In genomic region chr3:184388164-184388935, GRCh38 we compare ENCODE assay signal across 34 cellular contexts. TPM values are rescaled to one million over a fixed set of nuclear protein-coding genes. Genes with fewer than 3 reads are reported as not detected.
"Had no signal": no experiment of that assay in that cellular context is flagged by ENCODE, and none has a peak within 500 bp of the region (broad histone marks: within the 10 kb centered on the region; RNA-seq: fewer than 3 reads in every experiment).

No MANE protein-coding gene starts in this region.

- H3K4me1 ChIP-seq: SJCRH30 had no signal

- H3K9me3 Mint-ChIP-seq: activated CD4-positive, alpha-beta T cell treated with anti-CD3 and anti-CD28 coated beads, Interleukin-2, amount 10 ng/mL, durations not matched to agents 7 days and 5 days; activated naive CD8-positive, alpha-beta T cell treated with anti-CD3 and anti-CD28 coated beads for 36 hours had no signal

- ATAC-seq: activated CD4-positive, CD25-positive, alpha-beta regulatory T cell treated with anti-CD3 and anti-CD28 coated beads, Interleukin-2, amount 50 U/mL, for 24 hours; activated CD8-positive, alpha-beta memory T cell treated with anti-CD3 and anti-CD28 coated beads, Interleukin-2, amount 10 ng/mL, durations not matched to agents 7 days and 5 days; Panc1 had no signal

- DNase-seq: activated CD4-positive, alpha-beta T cell treated with anti-CD3 and anti-CD28 coated beads for 36 hours; activated CD4-positive, alpha-beta T cell treated with anti-CD3 and anti-CD28 coated beads, Interleukin-2, amount 10 ng/mL, durations not matched to agents 7 days and 5 days; activated CD4-positive, alpha-beta T cell treated with anti-CD3 and anti-CD28 coated beads, Interleukin-2, amount 50 U/mL, for 48 hours; activated CD8-positive, alpha-beta memory T cell treated with anti-CD3 and anti-CD28 coated beads for 24 hours; activated CD8-positive, alpha-beta memory T cell treated with anti-CD3 and anti-CD28 coated beads, Interleukin-2, amount 10 ng/mL, durations not matched to agents 7 days and 5 days; activated CD8-positive, alpha-beta memory T cell treated with anti-CD3 and anti-CD28 coated beads, Interleukin-2, amount 50 U/mL, for 48 hours; activated effector memory CD4-positive, alpha-beta T cell treated with Interleukin-2 at 50 U/mL for 16 hours; activated naive CD4-positive, alpha-beta T cell; activated naive CD4-positive, alpha-beta T cell treated with anti-CD3 and anti-CD28 coated beads, Interleukin-2, amount 50 U/mL, for 16 hours; activated naive CD8-positive, alpha-beta T cell treated with anti-CD3 and anti-CD28 coated beads for 36 hours; activated T-cell treated with anti-CD3 and anti-CD28 coated beads, Interleukin-2, amount 50 U/mL, for 48 hours; amniotic stem cell; Kasumi-1; KG1; MG63; NCI-H1048; NCI-H1105 treated with DMSO at 0.1 percent for 48 hours; NCI-H1436; NCI-H1694; NCI-H1930; NCI-H2081 treated with DMSO at 0.1 percent for 48 hours; NCI-H345; NCI-H524 treated with DMSO at 0.1 percent for 48 hours; SHP77; SJCRH30; T1000 had no signal

- H3K36me3 ChIP-seq: MG63, SJCRH30 had no signal

- H3K36me3 Mint-ChIP-seq: activated CD8-positive, alpha-beta memory T cell treated with anti-CD3 and anti-CD28 coated beads, Interleukin-2, amount 10 ng/mL, durations not matched to agents 7 days and 5 days; activated naive CD8-positive, alpha-beta T cell treated with anti-CD3 and anti-CD28 coated beads for 36 hours had no signal

- H3K4me1 Mint-ChIP-seq: activated CD4-positive, alpha-beta T cell treated with anti-CD3 and anti-CD28 coated beads for 36 hours; activated CD4-positive, alpha-beta T cell treated with anti-CD3 and anti-CD28 coated beads, Interleukin-2, amount 10 ng/mL, durations not matched to agents 7 days and 5 days; activated CD8-positive, alpha-beta memory T cell treated with anti-CD3 and anti-CD28 coated beads, Interleukin-2, amount 10 ng/mL, durations not matched to agents 7 days and 5 days; activated naive CD8-positive, alpha-beta T cell treated with anti-CD3 and anti-CD28 coated beads for 36 hours had no signal

- H3K4me3 ChIP-seq: MG63, SJCRH30, SK-N-MC had no signal

- H3K27ac ChIP-seq: SJCRH30, SK-N-MC had no signal

- FAIRE-seq: TTC549 had no signal

- H3K27me3 ChIP-seq: SJCRH30 had no signal

- H3K4me3 Mint-ChIP-seq: activated CD4-positive, alpha-beta T cell treated with anti-CD3 and anti-CD28 coated beads for 36 hours; activated CD4-positive, alpha-beta T cell treated with anti-CD3 and anti-CD28 coated beads, Interleukin-2, amount 10 ng/mL, durations not matched to agents 7 days and 5 days; activated CD8-positive, alpha-beta memory T cell treated with anti-CD3 and anti-CD28 coated beads, Interleukin-2, amount 10 ng/mL, durations not matched to agents 7 days and 5 days; activated naive CD8-positive, alpha-beta T cell treated with anti-CD3 and anti-CD28 coated beads for 36 hours had no signal

- H3K27ac Mint-ChIP-seq: activated CD4-positive, alpha-beta T cell treated with anti-CD3 and anti-CD28 coated beads for 36 hours; activated CD4-positive, alpha-beta T cell treated with anti-CD3 and anti-CD28 coated beads, Interleukin-2, amount 10 ng/mL, durations not matched to agents 7 days and 5 days; activated CD8-positive, alpha-beta memory T cell treated with anti-CD3 and anti-CD28 coated beads, Interleukin-2, amount 10 ng/mL, durations not matched to agents 7 days and 5 days; activated naive CD8-positive, alpha-beta T cell treated with anti-CD3 and anti-CD28 coated beads for 36 hours had no signal

- H3K9me3 ChIP-seq: MG63, SJCRH30 had no signal

RNA-seq across cellular contexts. Expression of gene CHRD, which starts 8.5 kb away (rescaled TPM):
- total RNA-seq: activated CD4-positive, alpha-beta T cell treated with anti-CD3 and anti-CD28 coated beads, Interleukin-2, amount 10 ng/mL, durations not matched to agents 7 days and 5 days; activated CD8-positive, alpha-beta memory T cell treated with anti-CD3 and anti-CD28 coated beads, Interleukin-2, amount 10 ng/mL, durations not matched to agents 7 days and 5 days; activated naive CD8-positive, alpha-beta T cell treated with anti-CD3 and anti-CD28 coated beads for 36 hours; RPMI7951; T-helper 1 cell treated with Interleukin-12 subunit alpha and Interleukin-12 subunit beta and Interleukin-4 antibody, amounts not matched to agents 30 ng/mL and 1 ng/mL, for 36 hours; T-helper 2 cell treated with Interferon-gamma antibody and Interleukin-4, amounts not matched to agents 100 ng/mL and 5 ng/mL, for 36 hours had no signal

RNA-seq across cellular contexts. Expression of gene THPO, which starts 10.3 kb away (rescaled TPM):
- total RNA-seq: activated CD4-positive, alpha-beta T cell treated with anti-CD3 and anti-CD28 coated beads for 36 hours; activated CD4-positive, alpha-beta T cell treated with anti-CD3 and anti-CD28 coated beads, Interleukin-2, amount 10 ng/mL, durations not matched to agents 7 days and 5 days; activated CD8-positive, alpha-beta memory T cell treated with anti-CD3 and anti-CD28 coated beads, Interleukin-2, amount 10 ng/mL, durations not matched to agents 7 days and 5 days; activated naive CD8-positive, alpha-beta T cell treated with anti-CD3 and anti-CD28 coated beads for 36 hours; NCI-H460; RPMI7951; T-helper 1 cell treated with Interleukin-12 subunit alpha and Interleukin-12 subunit beta and Interleukin-4 antibody, amounts not matched to agents 30 ng/mL and 1 ng/mL, for 36 hours; T-helper 2 cell treated with Interferon-gamma antibody and Interleukin-4, amounts not matched to agents 100 ng/mL and 5 ng/mL, for 36 hours had no signal
